Comparison of ENCODE assay signal across 8 cellular contexts in genomic region chr10:72315611-72316385, GRCh38. TPM values are rescaled to one million over a fixed set of nuclear protein-coding genes. Genes with fewer than 3 reads are reported as not detected.
DNase-seq lines count a peak whose midpoint lies in the region; ATAC-seq and TF ChIP-seq lines count a peak whose summit lies in the region.

No MANE protein-coding gene starts in this region.

- H3K27me3 Mint-ChIP-seq in T-helper 17 cell, result no peaks in the 10 kb centered on the region

- no peaks in the 10 kb centered on the region for H3K27me3 ChIP-seq in sigmoid colon

- H3K4me1 Mint-ChIP-seq in T-helper 17 cell, result peaks cover 43% of the 10 kb centered on the region

- H3K27ac Mint-ChIP-seq in T-helper 17 cell, result peak overlapping the region; percentile 88

- no peaks in the 10 kb centered on the region for H3K9me3 ChIP-seq in T-helper 17 cell (ENCODE audit: control insufficient read depth, low read length, poor library complexity, severe bottlenecking)
- no peaks in the 10 kb centered on the region for H3K9me3 ChIP-seq in sigmoid colon

- H3K36me3 ChIP-seq in sigmoid colon, result no peaks in the 10 kb centered on the region

- peak overlapping the region; percentile 69 to 78 (median 72) for H3K27ac ChIP-seq in sigmoid colon

- H3K4me1 ChIP-seq in sigmoid colon, result peaks cover 0 to 50% (median 47%) of the 10 kb centered on the region in 4 donors

- ATAC-seq in T-helper 17 cell (no peak), GM21737 (IDR thresholded peaks at IDR 0.05; ENCODE audit: unreplicated experiment) (no peak)

- no peak for TF ChIP-seq EP300 in sigmoid colon (IDR thresholded peaks at IDR 0.05)

- DNase-seq in H4 (ENCODE audit: low spot score), result peak; percentile 90
- no peak for DNase-seq in T-helper 17 cell
- peak; percentile 80 for DNase-seq in fibroblast of the conjunctiva (ENCODE audit: low read depth)
- DNase-seq in sigmoid colon, result peak; percentile 89
- no peak for DNase-seq in DMS114 treated with DMSO at 0.1 percent for 48 hours (lab: John Stamatoyannopoulos, UW; ENCODE audit: unreplicated experiment)
- DNase-seq in NCI-H345 (lab: John Stamatoyannopoulos, UW), result no peak
- DNase-seq in stimulated activated naive CD4-positive, alpha-beta T cell (lab: John Stamatoyannopoulos, UW), result no peak

- H3K4me3 Mint-ChIP-seq in T-helper 17 cell, result peak overlapping the region; percentile 72

- TF ChIP-seq CTCF in sigmoid colon (IDR thresholded peaks at IDR 0.05), result no peak

- H3K36me3 Mint-ChIP-seq in T-helper 17 cell (ENCODE audit: low read depth), result no peaks in the 10 kb centered on the region

- WGBS in sigmoid colon, 2 donors, result 13 to 48% methylated on average over 2 of the region's 2 CpGs

- no peak overlapping the region for H3K4me3 ChIP-seq in sigmoid colon

- TF ChIP-seq POLR2A in sigmoid colon (IDR thresholded peaks at IDR 0.05), result no peak

- intact Hi-C loops in sigmoid colon (cut with DNase I), result loop anchor here (5.0 kb wide), 1 partner anchor 98 kb away; the partner anchor contains the start of genes ANAPC16 and ASCC1

RNA-seq across cellular contexts. Expression of gene DNAJB12, which starts 38.9 kb away (rescaled TPM):
- 18.1 and 22.1 TPM in 2 replicates for total RNA-seq in H4 (2014; rRNA removed; shearing (Covaris generic))
- 10 to 100 TPM; 32.7 to 42.9 TPM for total RNA-seq in T-helper 17 cell
- 10 to 100 TPM; 22.4 to 38.5 (median 30.0) TPM for total RNA-seq in sigmoid colon
- 10 to 100 TPM in 2 of 3 donors, 1 to 10 TPM in 1; 9.5 to 28.7 (median 15.6) TPM for polyA plus RNA-seq in sigmoid colon

RNA-seq across cellular contexts. Expression of gene DDIT4, which starts 42.1 kb away (rescaled TPM):
- 227 and 278 TPM in 2 replicates for total RNA-seq in H4 (2014; rRNA removed; shearing (Covaris generic))
- total RNA-seq in T-helper 17 cell (100 to 1,000 TPM; 186 to 300 TPM), sigmoid colon (100 to 1,000 TPM in 2 of 4 donors, 10 to 100 TPM in 2; 77.2 to 202 (median 133) TPM)
- 100 to 1,000 TPM in 1 of 3 donors, 10 to 100 TPM in 2; 71.5 to 413 (median 85.3) TPM for polyA plus RNA-seq in sigmoid colon

Comparison
In these comparisons a context has a peak if more than half of its experiments do, and no peak if none do; other contexts are left out.
1. DNase-seq: peak in H4 (single experiment), fibroblast of the conjunctiva (single experiment) and sigmoid colon (single experiment); none in T-helper 17 cell (0 of 3), DMS114 treated with DMSO at 0.1 percent for 48 hours (single experiment), NCI-H345 (single experiment) and stimulated activated naive CD4-positive, alpha-beta T cell (0 of 6).